In the genomic region with DNA sequence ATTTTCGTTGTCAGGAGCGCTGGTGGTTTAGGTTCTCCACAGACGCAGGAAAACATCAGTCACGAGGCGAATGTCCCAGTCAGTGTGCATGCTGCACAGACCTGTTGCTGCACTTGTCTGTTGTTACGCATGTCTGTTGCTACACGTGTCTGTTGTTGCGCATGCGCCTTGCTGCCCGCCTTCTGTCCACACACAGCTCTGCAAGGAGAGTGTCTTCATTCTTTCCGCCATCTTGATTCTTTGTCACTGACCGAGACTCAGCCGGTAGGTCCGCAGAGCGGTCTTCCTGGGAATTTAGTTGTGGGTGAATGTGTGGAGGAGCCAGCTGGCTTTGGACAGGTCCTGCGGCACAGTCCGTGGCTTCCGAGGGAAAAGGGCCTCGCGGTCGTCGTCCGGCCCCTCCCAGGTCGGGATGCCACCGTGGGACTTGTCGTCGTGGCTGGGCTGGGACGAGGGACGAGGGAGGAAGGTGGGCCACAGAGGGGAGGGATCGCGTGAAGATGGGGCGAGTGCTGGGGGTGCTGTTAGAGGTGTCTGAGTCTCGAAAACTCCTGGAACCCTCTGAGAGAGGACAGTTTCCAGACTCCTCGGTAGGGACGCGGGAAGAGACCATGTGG, we compare ENCODE assay signal across 1 cellular context.
TF ChIP-seq lines count a peak whose summit lies in the region.

A gene with protein sequence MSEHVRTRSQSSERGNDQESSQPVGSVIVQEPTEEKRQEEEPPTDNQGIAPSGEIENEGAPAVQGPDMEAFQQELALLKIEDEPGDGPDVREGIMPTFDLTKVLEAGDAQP (plus strand): TSS at position 180 of the 617 bp plus-strand sequence. CDS start 1,012 bp downstream, outside the sequence.

TF ChIP-seq in K562, 482 proteins besides CTCF, POLR2A, EP300 and RAD21 (continued from another document):
- TF ChIP-seq, protein P1, sequence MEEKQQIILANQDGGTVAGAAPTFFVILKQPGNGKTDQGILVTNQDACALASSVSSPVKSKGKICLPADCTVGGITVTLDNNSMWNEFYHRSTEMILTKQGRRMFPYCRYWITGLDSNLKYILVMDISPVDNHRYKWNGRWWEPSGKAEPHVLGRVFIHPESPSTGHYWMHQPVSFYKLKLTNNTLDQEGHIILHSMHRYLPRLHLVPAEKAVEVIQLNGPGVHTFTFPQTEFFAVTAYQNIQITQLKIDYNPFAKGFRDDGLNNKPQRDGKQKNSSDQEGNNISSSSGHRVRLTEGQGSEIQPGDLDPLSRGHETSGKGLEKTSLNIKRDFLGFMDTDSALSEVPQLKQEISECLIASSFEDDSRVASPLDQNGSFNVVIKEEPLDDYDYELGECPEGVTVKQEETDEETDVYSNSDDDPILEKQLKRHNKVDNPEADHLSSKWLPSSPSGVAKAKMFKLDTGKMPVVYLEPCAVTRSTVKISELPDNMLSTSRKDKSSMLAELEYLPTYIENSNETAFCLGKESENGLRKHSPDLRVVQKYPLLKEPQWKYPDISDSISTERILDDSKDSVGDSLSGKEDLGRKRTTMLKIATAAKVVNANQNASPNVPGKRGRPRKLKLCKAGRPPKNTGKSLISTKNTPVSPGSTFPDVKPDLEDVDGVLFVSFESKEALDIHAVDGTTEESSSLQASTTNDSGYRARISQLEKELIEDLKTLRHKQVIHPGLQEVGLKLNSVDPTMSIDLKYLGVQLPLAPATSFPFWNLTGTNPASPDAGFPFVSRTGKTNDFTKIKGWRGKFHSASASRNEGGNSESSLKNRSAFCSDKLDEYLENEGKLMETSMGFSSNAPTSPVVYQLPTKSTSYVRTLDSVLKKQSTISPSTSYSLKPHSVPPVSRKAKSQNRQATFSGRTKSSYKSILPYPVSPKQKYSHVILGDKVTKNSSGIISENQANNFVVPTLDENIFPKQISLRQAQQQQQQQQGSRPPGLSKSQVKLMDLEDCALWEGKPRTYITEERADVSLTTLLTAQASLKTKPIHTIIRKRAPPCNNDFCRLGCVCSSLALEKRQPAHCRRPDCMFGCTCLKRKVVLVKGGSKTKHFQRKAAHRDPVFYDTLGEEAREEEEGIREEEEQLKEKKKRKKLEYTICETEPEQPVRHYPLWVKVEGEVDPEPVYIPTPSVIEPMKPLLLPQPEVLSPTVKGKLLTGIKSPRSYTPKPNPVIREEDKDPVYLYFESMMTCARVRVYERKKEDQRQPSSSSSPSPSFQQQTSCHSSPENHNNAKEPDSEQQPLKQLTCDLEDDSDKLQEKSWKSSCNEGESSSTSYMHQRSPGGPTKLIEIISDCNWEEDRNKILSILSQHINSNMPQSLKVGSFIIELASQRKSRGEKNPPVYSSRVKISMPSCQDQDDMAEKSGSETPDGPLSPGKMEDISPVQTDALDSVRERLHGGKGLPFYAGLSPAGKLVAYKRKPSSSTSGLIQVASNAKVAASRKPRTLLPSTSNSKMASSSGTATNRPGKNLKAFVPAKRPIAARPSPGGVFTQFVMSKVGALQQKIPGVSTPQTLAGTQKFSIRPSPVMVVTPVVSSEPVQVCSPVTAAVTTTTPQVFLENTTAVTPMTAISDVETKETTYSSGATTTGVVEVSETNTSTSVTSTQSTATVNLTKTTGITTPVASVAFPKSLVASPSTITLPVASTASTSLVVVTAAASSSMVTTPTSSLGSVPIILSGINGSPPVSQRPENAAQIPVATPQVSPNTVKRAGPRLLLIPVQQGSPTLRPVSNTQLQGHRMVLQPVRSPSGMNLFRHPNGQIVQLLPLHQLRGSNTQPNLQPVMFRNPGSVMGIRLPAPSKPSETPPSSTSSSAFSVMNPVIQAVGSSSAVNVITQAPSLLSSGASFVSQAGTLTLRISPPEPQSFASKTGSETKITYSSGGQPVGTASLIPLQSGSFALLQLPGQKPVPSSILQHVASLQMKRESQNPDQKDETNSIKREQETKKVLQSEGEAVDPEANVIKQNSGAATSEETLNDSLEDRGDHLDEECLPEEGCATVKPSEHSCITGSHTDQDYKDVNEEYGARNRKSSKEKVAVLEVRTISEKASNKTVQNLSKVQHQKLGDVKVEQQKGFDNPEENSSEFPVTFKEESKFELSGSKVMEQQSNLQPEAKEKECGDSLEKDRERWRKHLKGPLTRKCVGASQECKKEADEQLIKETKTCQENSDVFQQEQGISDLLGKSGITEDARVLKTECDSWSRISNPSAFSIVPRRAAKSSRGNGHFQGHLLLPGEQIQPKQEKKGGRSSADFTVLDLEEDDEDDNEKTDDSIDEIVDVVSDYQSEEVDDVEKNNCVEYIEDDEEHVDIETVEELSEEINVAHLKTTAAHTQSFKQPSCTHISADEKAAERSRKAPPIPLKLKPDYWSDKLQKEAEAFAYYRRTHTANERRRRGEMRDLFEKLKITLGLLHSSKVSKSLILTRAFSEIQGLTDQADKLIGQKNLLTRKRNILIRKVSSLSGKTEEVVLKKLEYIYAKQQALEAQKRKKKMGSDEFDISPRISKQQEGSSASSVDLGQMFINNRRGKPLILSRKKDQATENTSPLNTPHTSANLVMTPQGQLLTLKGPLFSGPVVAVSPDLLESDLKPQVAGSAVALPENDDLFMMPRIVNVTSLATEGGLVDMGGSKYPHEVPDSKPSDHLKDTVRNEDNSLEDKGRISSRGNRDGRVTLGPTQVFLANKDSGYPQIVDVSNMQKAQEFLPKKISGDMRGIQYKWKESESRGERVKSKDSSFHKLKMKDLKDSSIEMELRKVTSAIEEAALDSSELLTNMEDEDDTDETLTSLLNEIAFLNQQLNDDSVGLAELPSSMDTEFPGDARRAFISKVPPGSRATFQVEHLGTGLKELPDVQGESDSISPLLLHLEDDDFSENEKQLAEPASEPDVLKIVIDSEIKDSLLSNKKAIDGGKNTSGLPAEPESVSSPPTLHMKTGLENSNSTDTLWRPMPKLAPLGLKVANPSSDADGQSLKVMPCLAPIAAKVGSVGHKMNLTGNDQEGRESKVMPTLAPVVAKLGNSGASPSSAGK (IDR thresholded peaks at IDR 0.05) = peak; percentile 62
- TF ChIP-seq ZNF184 (CRISPR knock-in tag; IDR thresholded peaks at IDR 0.05) (no peak), USF1 (CRISPR knock-in tag; IDR thresholded peaks at IDR 0.05) (peak; percentile 31; the same call in 1 of the 2 replicates), L3MBTL2 (IDR thresholded peaks at IDR 0.05) (peak; percentile 65; the same call in 1 of the 2 replicates)
